ENCODE assay signal across 12 cellular contexts in genomic region chr1:100847481-100847880, GRCh38. TPM values are rescaled to one million over a fixed set of nuclear protein-coding genes. Genes with fewer than 3 reads are reported as not detected.
DNase-seq lines count a peak whose midpoint lies in the region; ATAC-seq and TF ChIP-seq lines count a peak whose summit lies in the region.
"Had no signal": no experiment of that assay in that cellular context is flagged by ENCODE, and none has a peak within 500 bp of the region (broad histone marks: within the 10 kb centered on the region; RNA-seq: fewer than 3 reads in every experiment).

No MANE protein-coding gene starts in this region.

- H3K4me1 ChIP-seq in GM23248 (ENCODE audit: insufficient read depth) = peaks cover 8% of the 10 kb centered on the region; the same call in 1 of the 2 replicates
- no peaks in the 10 kb centered on the region for H3K4me1 ChIP-seq in breast epithelium
- H3K4me1 ChIP-seq in skeletal muscle tissue (ENCODE audit: control insufficient read depth in 3 of 3, insufficient read depth in 3 of 3, low read length in 3 of 3) = no peaks in the 10 kb centered on the region

- 7 to 22% methylated on average over 2 of the region's 2 CpGs for WGBS in GM23248 (ENCODE audit: low coverage in 1 of 2, low lambda C conversion rate in 2 of 2, missing lambda C conversion rate in 2 of 2), 2 experiments

- peak overlapping the region; percentile 20; the same call in 1 of the 2 replicates for H3K27ac ChIP-seq in GM23248
- H3K27ac ChIP-seq in breast epithelium = peak overlapping the region in 1 of 2 donors; percentile 27
- peak overlapping the region; percentile 2 for H3K27ac ChIP-seq in skeletal muscle tissue (ENCODE audit: low read depth, low read length)
- H3K27ac ChIP-seq: RWPE1 had no signal

- H3K27me3 ChIP-seq in GM23248 (replicated peaks; ENCODE audit: insufficient read depth) (no peaks in the 10 kb centered on the region), breast epithelium (no peaks in the 10 kb centered on the region), skeletal muscle tissue (ENCODE audit: control insufficient read depth in 3 of 3, insufficient read depth in 3 of 3, low read length in 3 of 3) (no peaks in the 10 kb centered on the region)

- DNase-seq in GM23248 = peak; percentile 48
- DNase-seq in breast epithelium (ENCODE audit: low spot score in 2 of 2) = no peak
- peak; percentile 58 for DNase-seq in kidney glomerular epithelial cell (lab: John Stamatoyannopoulos, UW)
- no peak for DNase-seq in progenitor cell of endocrine pancreas (ENCODE audit: low spot score, unreplicated experiment)
- no peak for DNase-seq in activated T-cell treated with anti-CD3 and anti-CD28 coated beads, Interleukin-2, amount 50 U/mL, for 48 hours
- DNase-seq in cerebellar cortex (ENCODE audit: low spot score) = no peak
- DNase-seq: C1 segment of cervical spinal cord, H9, mucosa of descending colon had no signal

- H3K4me3 Mint-ChIP-seq in progenitor cell of endocrine pancreas (ENCODE audit: low read depth) = no peak overlapping the region
- H3K4me3 Mint-ChIP-seq: H9 had no signal

- H3K36me3 ChIP-seq in GM23248 (ENCODE audit: low read depth) = no peaks in the 10 kb centered on the region
- H3K36me3 ChIP-seq in breast epithelium = no peaks in the 10 kb centered on the region
- no peaks in the 10 kb centered on the region for H3K36me3 ChIP-seq in skeletal muscle tissue (ENCODE audit: control insufficient read depth in 3 of 3, insufficient read depth in 3 of 3, low read length in 3 of 3)

- no peaks in the 10 kb centered on the region for H3K79me2 ChIP-seq in GM23248 (ENCODE audit: insufficient read depth)

- in situ Hi-C loops in GM23248 (cut with MboI) = no loop called here

- H3K27ac Mint-ChIP-seq in progenitor cell of endocrine pancreas = no peak overlapping the region
- H3K27ac Mint-ChIP-seq: H9 had no signal

- TF ChIP-seq CTCF in breast epithelium (IDR thresholded peaks at IDR 0.05) (no peak), progenitor cell of endocrine pancreas (IDR thresholded peaks at IDR 0.05; ENCODE audit: unreplicated experiment) (no peak)

- intact Hi-C loops in breast epithelium (cut with DNase I; ENCODE audit: low total_unique reads) = no loop called here

- H3K27me3 Mint-ChIP-seq in progenitor cell of endocrine pancreas = no peaks in the 10 kb centered on the region

- H3K9ac ChIP-seq in GM23248 = peak overlapping the region; percentile 64
- H3K9ac ChIP-seq in skeletal muscle tissue (ENCODE audit: low read depth in 1 of 3, low read length in 3 of 3) = no peak overlapping the region

- no peak for TF ChIP-seq POLR2A in breast epithelium (IDR thresholded peaks at IDR 0.05)

- peaks cover 8% of the 10 kb centered on the region for H3K9me3 Mint-ChIP-seq in progenitor cell of endocrine pancreas (ENCODE audit: low read depth)

- H3K9me3 ChIP-seq in GM23248 (ENCODE audit: low read depth) (no peaks in the 10 kb centered on the region), breast epithelium (no peaks in the 10 kb centered on the region), skeletal muscle tissue (ENCODE audit: control insufficient read depth in 3 of 3, low read length in 3 of 3) (no peaks in the 10 kb centered on the region)
- H3K9me3 ChIP-seq: mucosa of descending colon had no signal

- H3K9me2 ChIP-seq in GM23248 (ENCODE audit: insufficient read depth) = no peaks in the 10 kb centered on the region

- H3F3A ChIP-seq in GM23248 (ENCODE audit: insufficient read depth) = no peaks in the 10 kb centered on the region

- H3K4me2 ChIP-seq in GM23248 (ENCODE audit: unreplicated experiment) = peak overlapping the region; percentile 89

- H2AFZ ChIP-seq in GM23248 = peak overlapping the region; percentile 96

- ATAC-seq in HG03097 (IDR thresholded peaks at IDR 0.05; ENCODE audit: low FRiP score, unreplicated experiment) = no peak
- ATAC-seq: mucosa of descending colon had no signal

- no peaks in the 10 kb centered on the region for H3K4me1 Mint-ChIP-seq in progenitor cell of endocrine pancreas (ENCODE audit: low read depth)

- H3K4me3 ChIP-seq in GM23248 (peak overlapping the region; percentile 65), breast epithelium (peak overlapping the region; percentile 9 to 52 (median 10)), skeletal muscle tissue (ENCODE audit: low read length in 3 of 3) (peak overlapping the region in 2 of 3 donors; percentile 18 to 55)
- H3K4me3 ChIP-seq: mucosa of descending colon had no signal

- H4K20me1 ChIP-seq in GM23248 (ENCODE audit: insufficient read depth) = no peaks in the 10 kb centered on the region

- no peaks in the 10 kb centered on the region for H3K36me3 Mint-ChIP-seq in progenitor cell of endocrine pancreas (ENCODE audit: insufficient read depth)

RNA-seq across cellular contexts. Expression of gene EXTL2, which starts 47.2 kb away (rescaled TPM):
- 51.9 and 52.2 TPM in 2 replicates for total RNA-seq in GM23248 (2014; rRNA removed; shearing (Covaris generic))
- polyA plus RNA-seq in GM23248 (2016; fragmentation: Nextera tagmentation; extraction: Ambion mirVana) = 54.6 and 56.3 TPM in 2 replicates
- total RNA-seq in breast epithelium (10 to 100 TPM in 2 of 3 donors, 1 to 10 TPM in 1; 8.3 to 17.0 (median 15.4) TPM), skeletal muscle tissue (20.4 TPM), progenitor cell of endocrine pancreas (46.3 and 50.4 TPM in 2 replicates)

RNA-seq across cellular contexts. Expression of gene SLC30A7, which starts 48.4 kb away (rescaled TPM):
- total RNA-seq in GM23248 (2014; rRNA removed; shearing (Covaris generic)) = 65.7 and 75.2 TPM in 2 replicates
- polyA plus RNA-seq in GM23248 (2016; fragmentation: Nextera tagmentation; extraction: Ambion mirVana) = 35.2 and 38.0 TPM in 2 replicates
- total RNA-seq in breast epithelium = 10 to 100 TPM; 19.5 to 33.8 (median 25.9) TPM
- total RNA-seq in skeletal muscle tissue = 13.0 TPM
- total RNA-seq in progenitor cell of endocrine pancreas = 28.2 and 30.7 TPM in 2 replicates

Comparison
In these comparisons a context has a peak if more than half of its experiments do, and no peak if none do; other contexts are left out.
1. DNase-seq: peak in GM23248 (single experiment) and kidney glomerular epithelial cell (single experiment); none in breast epithelium (0 of 2), progenitor cell of endocrine pancreas (single experiment), activated T-cell treated with anti-CD3 and anti-CD28 coated beads, Interleukin-2, amount 50 U/mL, for 48 hours (0 of 2) and cerebellar cortex (single experiment).
2. H3K4me3 ChIP-seq: peak in every context shown above with its lines; median percentile 65 in GM23248; 36 in skeletal muscle tissue; 10 in breast epithelium.